Comparison of ENCODE assay signal across 27 cellular contexts in the genomic region with DNA sequence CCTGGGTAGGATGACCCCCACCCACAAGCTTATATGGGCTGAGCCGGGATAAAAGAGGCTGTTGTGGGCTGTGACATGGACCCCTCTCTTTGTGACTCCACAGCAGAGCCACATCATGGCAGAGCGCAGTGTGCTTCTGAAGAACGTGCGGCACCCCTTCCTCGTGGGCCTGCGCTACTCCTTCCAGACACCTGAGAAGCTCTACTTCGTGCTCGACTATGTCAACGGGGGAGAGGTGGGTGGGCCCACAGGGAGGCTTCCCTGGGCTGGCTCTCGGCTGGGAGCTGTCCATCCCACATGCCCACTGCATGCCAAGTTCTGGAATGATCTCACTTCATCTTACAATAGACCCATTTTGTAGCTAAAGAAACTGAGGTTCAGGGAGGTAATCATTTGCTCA. TPM values are rescaled to one million over a fixed set of nuclear protein-coding genes. Genes with fewer than 3 reads are reported as not detected.
"Had no signal": no experiment of that assay in that cellular context is flagged by ENCODE, and none has a peak within 500 bp of the region (broad histone marks: within the 10 kb centered on the region; RNA-seq: fewer than 3 reads in every experiment).

No MANE protein-coding gene starts in this region.

- H3K27me3 ChIP-seq: neutrophil, pancreas, suprapubic skin, testis, tibial artery, transverse colon, upper lobe of right lung, uterus had no signal

- H3K27ac ChIP-seq: neutrophil, pancreas, psoas muscle, skin epidermis, suprapubic skin, testis, tibial artery, upper lobe of right lung, uterus had no signal

- H3K36me3 ChIP-seq: neutrophil, suprapubic skin, transverse colon, upper lobe of right lung, uterus had no signal

- H3K4me3 ChIP-seq: pancreas, psoas muscle, skin epidermis, smooth muscle cell, suprapubic skin, testis, tibial artery, transverse colon, upper lobe of right lung, uterus had no signal

- ATAC-seq: naive thymus-derived CD8-positive, alpha-beta T cell; natural killer cell treated with Interleukin-12 subunit alpha and Interleukin-12 subunit beta and Interleukin-15 and Interleukin-18, amount 100 ng/mL, for 72 hours; psoas muscle; right cardiac atrium; sciatic nerve; stimulated activated effector memory CD8-positive, alpha-beta T cell treated with anti-CD3 and anti-CD28 coated beads, Interleukin-12 subunit alpha, Interleukin-12 subunit beta, amount 100 ng/mL, for 72 hours; stimulated activated naive CD8-positive, alpha-beta T cell treated with anti-CD3 and anti-CD28 coated beads, Interleukin-15, amount 100 ng/mL, for 72 hours; stimulated activated naive CD8-positive, alpha-beta T cell treated with anti-CD3 and anti-CD28 coated beads, Interleukin-15, Interleukin-2, amounts not matched to agents 100 U/mL and 50 U/mL, for 24 hours; upper lobe of right lung had no signal

- H3K9me3 ChIP-seq: neutrophil, pancreas, psoas muscle, suprapubic skin, testis, tibial artery, transverse colon, upper lobe of right lung, uterus had no signal

- DNase-seq: naive B cell; naive thymus-derived CD8-positive, alpha-beta T cell; nephron progenitor cell; nucleus accumbens; pancreas; psoas muscle; right cardiac atrium; stimulated activated CD4-positive, alpha-beta T cell treated with anti-CD3 and anti-CD28 coated beads, Interleukin-15, amount 100 ng/mL, for 24 hours; stimulated activated CD4-positive, alpha-beta T cell treated with anti-CD3 and anti-CD28 coated beads, Interleukin-2, amount 100 ng/mL, for 24 hours; stimulated activated CD4-positive, alpha-beta T cell treated with anti-CD3 and anti-CD28 coated beads, Interleukin-2, amount 100 ng/mL, for 48 hours; stimulated activated CD4-positive, alpha-beta T cell treated with anti-CD3 and anti-CD28 coated beads, Interleukin-4, amount 100 ng/mL, for 24 hours; stimulated activated naive CD4-positive, alpha-beta T cell; stimulated activated naive CD8-positive, alpha-beta T cell treated with anti-CD3 and anti-CD28 coated beads, Interleukin-15, amount 100 ng/mL, for 72 hours; stimulated activated naive CD8-positive, alpha-beta T cell treated with anti-CD3 and anti-CD28 coated beads, Interleukin-15, Interleukin-2, amounts not matched to agents 100 U/mL and 50 U/mL, for 24 hours; substantia nigra; testis; tibial artery; transverse colon; upper lobe of right lung; uterus had no signal

- FAIRE-seq: pancreas had no signal

- H3K4me1 ChIP-seq: pancreas, psoas muscle, suprapubic skin, testis, tibial artery, upper lobe of right lung, uterus had no signal

- H3K4me2 ChIP-seq: smooth muscle cell had no signal

RNA-seq across cellular contexts. Expression of gene SGK2, which starts 10.5 kb away (rescaled TPM):
- polyA plus RNA-seq: naive thymus-derived CD8-positive, alpha-beta T cell had no signal
